In genomic region chr11:34044664-34045485, GRCh38 we compare ENCODE assay signal across 8 cellular contexts. TPM values are rescaled to one million over a fixed set of nuclear protein-coding genes. Genes with fewer than 3 reads are reported as not detected.
A peak's percentile ranks its signal among the peaks of the same experiment; 100 is the strongest.
DNase-seq lines count a peak whose midpoint lies in the region; ATAC-seq and TF ChIP-seq lines count a peak whose summit lies in the region.

No MANE protein-coding gene starts in this region.

- no peaks in the 10 kb centered on the region for H3K4me1 ChIP-seq in effector memory CD4-positive, alpha-beta T cell (ENCODE audit: control insufficient read depth, insufficient read depth, low read length, poor library complexity, severe bottlenecking)

- H3K9me3 Mint-ChIP-seq in activated T-helper 2 cell treated with anti-CD3 and anti-CD28 coated beads, Interferon-gamma antibody, Interleukin-2, Interleukin-4, amounts not matched to agents 10 μg/mL and 5 μg/mL and 100 μg/mL, durations not matched to agents 14 hours and 24 hours and 36 hours, result no peaks in the 10 kb centered on the region
- no peaks in the 10 kb centered on the region for H3K9me3 Mint-ChIP-seq in mesothelial cell of epicardium

- no peak for ATAC-seq in HG03432 (IDR thresholded peaks at IDR 0.05; ENCODE audit: unreplicated experiment)

- H3K27me3 Mint-ChIP-seq in activated T-helper 2 cell treated with anti-CD3 and anti-CD28 coated beads, Interferon-gamma antibody, Interleukin-2, Interleukin-4, amounts not matched to agents 10 μg/mL and 5 μg/mL and 100 μg/mL, durations not matched to agents 14 hours and 24 hours and 36 hours (ENCODE audit: low read depth), result peaks cover 11% of the 10 kb centered on the region
- no peaks in the 10 kb centered on the region for H3K27me3 Mint-ChIP-seq in mesothelial cell of epicardium (ENCODE audit: low read depth)

- H3K27ac Mint-ChIP-seq in activated T-helper 2 cell treated with anti-CD3 and anti-CD28 coated beads, Interferon-gamma antibody, Interleukin-2, Interleukin-4, amounts not matched to agents 10 μg/mL and 5 μg/mL and 100 μg/mL, durations not matched to agents 14 hours and 24 hours and 36 hours, result peak overlapping the region; percentile 25
- H3K27ac Mint-ChIP-seq in mesothelial cell of epicardium, result peak overlapping the region; percentile 94

- TF ChIP-seq CTCF in mesothelial cell of epicardium (IDR thresholded peaks at IDR 0.05; ENCODE audit: unreplicated experiment), result no peak

- no peaks in the 10 kb centered on the region for H3K9me3 ChIP-seq in effector memory CD4-positive, alpha-beta T cell (ENCODE audit: control insufficient read depth, low read length)

- peaks cover 6% of the 10 kb centered on the region for H3K4me1 Mint-ChIP-seq in activated T-helper 2 cell treated with anti-CD3 and anti-CD28 coated beads, Interferon-gamma antibody, Interleukin-2, Interleukin-4, amounts not matched to agents 10 μg/mL and 5 μg/mL and 100 μg/mL, durations not matched to agents 14 hours and 24 hours and 36 hours (ENCODE audit: low read depth)
- H3K4me1 Mint-ChIP-seq in mesothelial cell of epicardium, result peaks cover 9% of the 10 kb centered on the region

- no peak overlapping the region for H3K27ac ChIP-seq in effector memory CD4-positive, alpha-beta T cell (ENCODE audit: insufficient read depth, low read length, poor library complexity, severe bottlenecking)

- no peaks in the 10 kb centered on the region for H3K36me3 Mint-ChIP-seq in activated T-helper 2 cell treated with anti-CD3 and anti-CD28 coated beads, Interferon-gamma antibody, Interleukin-2, Interleukin-4, amounts not matched to agents 10 μg/mL and 5 μg/mL and 100 μg/mL, durations not matched to agents 14 hours and 24 hours and 36 hours (ENCODE audit: low read depth)
- H3K36me3 Mint-ChIP-seq in mesothelial cell of epicardium, result no peaks in the 10 kb centered on the region

- no peak overlapping the region for H3K4me3 Mint-ChIP-seq in activated T-helper 2 cell treated with anti-CD3 and anti-CD28 coated beads, Interferon-gamma antibody, Interleukin-2, Interleukin-4, amounts not matched to agents 10 μg/mL and 5 μg/mL and 100 μg/mL, durations not matched to agents 14 hours and 24 hours and 36 hours (ENCODE audit: low read depth)
- peak overlapping the region; percentile 47 for H3K4me3 Mint-ChIP-seq in mesothelial cell of epicardium

- DNase-seq in EL (peak; percentile 87), Kasumi-1 (lab: John Stamatoyannopoulos, UW) (peak; percentile 39 to 47), mesothelial cell of epicardium (ENCODE audit: low spot score in 2 of 2, unreplicated experiment in 2 of 2) (peak in 1 of 2 experiments; percentile 41), COLO668 (lab: John Stamatoyannopoulos, UW; ENCODE audit: unreplicated experiment) (no peak), globus pallidus (ENCODE audit: low spot score) (no peak)
- DNase-seq in activated T-helper 2 cell treated with anti-CD3 and anti-CD28 coated beads, Interferon-gamma antibody, Interleukin-2, Interleukin-4, amounts not matched to agents 10 μg/mL and 5 μg/mL and 100 μg/mL, durations not matched to agents 14 hours and 24 hours and 36 hours (ENCODE audit: low spot score), result no peak
- no peak for DNase-seq in effector memory CD4-positive, alpha-beta T cell

- intact Hi-C loops in activated T-helper 2 cell treated with anti-CD3 and anti-CD28 coated beads, Interferon-gamma antibody, Interleukin-2, Interleukin-4, amounts not matched to agents 10 μg/mL and 5 μg/mL and 100 μg/mL, durations not matched to agents 14 hours and 24 hours and 36 hours (cut with micrococcal nuclease), result no loop called here

- H3K4me3 ChIP-seq in effector memory CD4-positive, alpha-beta T cell (ENCODE audit: insufficient read depth, low read depth, low read length, poor library complexity, severe bottlenecking), result no peak overlapping the region

- no peaks in the 10 kb centered on the region for H3K36me3 ChIP-seq in effector memory CD4-positive, alpha-beta T cell (ENCODE audit: control insufficient read depth, insufficient read depth, low read length)

- H3K27me3 ChIP-seq in effector memory CD4-positive, alpha-beta T cell (replicated peaks; ENCODE audit: control insufficient read depth, insufficient read depth, low read length, poor library complexity, severe bottlenecking), result no peaks in the 10 kb centered on the region

RNA-seq across cellular contexts. Expression of gene CAPRIN1, which starts 6.7 kb away (rescaled TPM):
- total RNA-seq in activated T-helper 2 cell treated with anti-CD3 and anti-CD28 coated beads, Interferon-gamma antibody, Interleukin-2, Interleukin-4, amounts not matched to agents 10 μg/mL and 5 μg/mL and 100 μg/mL, durations not matched to agents 14 hours and 24 hours and 36 hours, result 285 and 286 TPM in 2 replicates
- 298 to 307 TPM (median 302 TPM) in 3 replicates for total RNA-seq in mesothelial cell of epicardium

Comparison
In these comparisons a context has a peak if more than half of its experiments do, and no peak if none do; other contexts are left out.
1. DNase-seq: peak in EL (single experiment) and Kasumi-1 (2 of 2); none in activated T-helper 2 cell treated with anti-CD3 and anti-CD28 coated beads, Interferon-gamma antibody, Interleukin-2, Interleukin-4, amounts not matched to agents 10 μg/mL and 5 μg/mL and 100 μg/mL, durations not matched to agents 14 hours and 24 hours and 36 hours (single experiment), effector memory CD4-positive, alpha-beta T cell (0 of 3), COLO668 (single experiment) and globus pallidus (single experiment).